Comparison of ENCODE assay signal across 11 cellular contexts in genomic region chr20:49657118-49657901, GRCh38. TPM values are rescaled to one million over a fixed set of nuclear protein-coding genes. Genes with fewer than 3 reads are reported as not detected.
DNase-seq lines count a peak whose midpoint lies in the region; ATAC-seq and TF ChIP-seq lines count a peak whose summit lies in the region.
"Had no signal": no experiment of that assay in that cellular context is flagged by ENCODE, and none has a peak within 500 bp of the region (broad histone marks: within the 10 kb centered on the region; RNA-seq: fewer than 3 reads in every experiment).

No MANE protein-coding gene starts in this region.

- TF ChIP-seq POLR2A in NB4 (IDR thresholded peaks at IDR 0.05; ENCODE audit: extremely low read depth, insufficient read length): no peak

- ATAC-seq in omental fat pad (ENCODE audit: low FRiP score): peak; percentile 39
- ATAC-seq: activated CD8-positive, alpha-beta memory T cell treated with anti-CD3 and anti-CD28 coated beads, Interleukin-2, amount 10 ng/mL, durations not matched to agents 7 days and 5 days; T-cell had no signal

- no peaks in the 10 kb centered on the region for H3K27me3 ChIP-seq in BE2C

- TF ChIP-seq CTCF in AG09309 (IDR thresholded peaks at IDR 0.05; ENCODE audit: control insufficient read depth, insufficient read depth, low read depth, low read length, missing control alignments): no peak
- TF ChIP-seq CTCF in NB4 (IDR thresholded peaks at IDR 0.05; ENCODE audit: low read depth, low read length): no peak
- no peak for TF ChIP-seq CTCF in omental fat pad (IDR thresholded peaks at IDR 0.05)
- TF ChIP-seq CTCF in BE2C (IDR thresholded peaks at IDR 0.05; ENCODE audit: low read depth, low read length): no peak

- no peaks in the 10 kb centered on the region for H3K9me3 ChIP-seq in BE2C

- H3K4me1 ChIP-seq in BE2C: peaks cover 21% of the 10 kb centered on the region

- peaks cover 39% of the 10 kb centered on the region for H3K36me3 ChIP-seq in BE2C

- DNase-seq in AG09309 (ENCODE audit: low read depth) (peak; percentile 81), NB4 (ENCODE audit: low read depth) (peak; percentile 35), fibroblast of the conjunctiva (ENCODE audit: low read depth) (peak; percentile 28), omental fat pad (ENCODE audit: low spot score) (no peak), NCI-H2196 (lab: John Stamatoyannopoulos, UW; ENCODE audit: unreplicated experiment) (no peak), BE2C (no peak), T1000 (lab: John Stamatoyannopoulos, UW) (no peak), NOMO-1 treated with DMSO at 0.1 percent for 48 hours (lab: John Stamatoyannopoulos, UW; ENCODE audit: unreplicated experiment) (no peak)
- DNase-seq: activated CD8-positive, alpha-beta memory T cell treated with anti-CD3 and anti-CD28 coated beads, Interleukin-2, amount 10 ng/mL, durations not matched to agents 7 days and 5 days; CD4-positive, alpha-beta T cell; T-cell had no signal

- no peak overlapping the region for H3K4me3 ChIP-seq in AG09309 (ENCODE audit: control insufficient read depth, low read depth, low read length)
- no peak overlapping the region for H3K4me3 ChIP-seq in NB4 (ENCODE audit: low read depth, low read length)
- no peak overlapping the region for H3K4me3 ChIP-seq in BE2C (ENCODE audit: low read depth, low read length)

RNA-seq across cellular contexts. Expression of gene B4GALT5, which starts 56.4 kb away (rescaled TPM):
- total RNA-seq in omental fat pad: 10 to 100 TPM; 27.0 to 93.1 (median 31.3) TPM
- 36.9 TPM for polyA plus RNA-seq in BE2C (2012; ENCODE audit: insufficient read depth, insufficient read length, low read depth)

Comparison
In these comparisons a context has a peak if more than half of its experiments do, and no peak if none do; other contexts are left out.
1. DNase-seq: peak in AG09309 (single experiment), NB4 (single experiment) and fibroblast of the conjunctiva (single experiment); none in omental fat pad (single experiment), NCI-H2196 (single experiment), BE2C (single experiment), T1000 (single experiment) and NOMO-1 treated with DMSO at 0.1 percent for 48 hours (single experiment).